ENCODE assay signal across 7 cellular contexts in genomic region chr1:106984801-106985200, GRCh38.
"Had no signal": no experiment of that assay in that cellular context is flagged by ENCODE, and none has a peak within 500 bp of the region (broad histone marks: within the 10 kb centered on the region; RNA-seq: fewer than 3 reads in every experiment).

No MANE protein-coding gene starts in this region.

- H3K4me3 Mint-ChIP-seq: H9, IgD-negative memory B cell had no signal

- H3K27ac Mint-ChIP-seq: IgD-negative memory B cell had no signal

- DNase-seq: GOT3, H9, HCEC 1CT, KBM-7 had no signal

- H3K4me1 Mint-ChIP-seq: IgD-negative memory B cell had no signal

- FAIRE-seq: HepG2, HTR-8/SVneo had no signal

- H3K9me3 Mint-ChIP-seq: H9, IgD-negative memory B cell had no signal

- H3K36me3 Mint-ChIP-seq: IgD-negative memory B cell had no signal
